Comparison of ENCODE assay signal across 2 cellular contexts in the genomic region with DNA sequence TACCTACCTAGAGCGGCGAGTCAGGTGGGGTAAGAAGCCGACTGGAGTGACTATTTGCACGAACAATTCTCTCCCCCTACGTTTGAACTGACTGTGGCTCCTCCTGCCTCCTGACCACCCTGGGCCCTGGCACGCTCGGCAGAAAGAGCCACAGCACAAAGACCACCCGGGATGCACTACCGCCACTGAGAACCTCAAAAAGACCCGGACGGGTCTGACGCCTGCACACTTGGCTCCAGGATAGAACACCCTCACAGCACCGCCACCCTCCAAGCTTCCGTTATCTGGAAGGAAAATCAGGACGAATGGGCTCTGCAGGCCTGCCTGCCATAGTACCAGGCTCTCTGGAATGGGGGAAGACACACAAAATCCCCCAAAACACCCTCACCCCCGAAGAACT.
TF ChIP-seq lines count a peak whose summit lies in the region.

No MANE protein-coding gene starts in this region.

TF ChIP-seq in SK-N-SH, 30 proteins besides CTCF, POLR2A, EP300 and RAD21 (continued from another document):
- TF ChIP-seq, protein P1, sequence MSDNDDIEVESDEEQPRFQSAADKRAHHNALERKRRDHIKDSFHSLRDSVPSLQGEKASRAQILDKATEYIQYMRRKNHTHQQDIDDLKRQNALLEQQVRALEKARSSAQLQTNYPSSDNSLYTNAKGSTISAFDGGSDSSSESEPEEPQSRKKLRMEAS (IDR thresholded peaks at IDR 0.05; ENCODE audit: low read depth): no peak
- TF ChIP-seq JUND (IDR thresholded peaks at IDR 0.05) (no peak), RCOR1 (IDR thresholded peaks at IDR 0.05; ENCODE audit: low read length) (no peak)
TF ChIP-seq in SK-N-SH: peak in this region for 0.

TF ChIP-seq in SK-N-SH treated with all-trans-retinoic acid at 6 μM for 48 hours, 23 proteins besides CTCF, POLR2A, EP300 and RAD21 (continued from another document):
- TF ChIP-seq, protein P2, sequence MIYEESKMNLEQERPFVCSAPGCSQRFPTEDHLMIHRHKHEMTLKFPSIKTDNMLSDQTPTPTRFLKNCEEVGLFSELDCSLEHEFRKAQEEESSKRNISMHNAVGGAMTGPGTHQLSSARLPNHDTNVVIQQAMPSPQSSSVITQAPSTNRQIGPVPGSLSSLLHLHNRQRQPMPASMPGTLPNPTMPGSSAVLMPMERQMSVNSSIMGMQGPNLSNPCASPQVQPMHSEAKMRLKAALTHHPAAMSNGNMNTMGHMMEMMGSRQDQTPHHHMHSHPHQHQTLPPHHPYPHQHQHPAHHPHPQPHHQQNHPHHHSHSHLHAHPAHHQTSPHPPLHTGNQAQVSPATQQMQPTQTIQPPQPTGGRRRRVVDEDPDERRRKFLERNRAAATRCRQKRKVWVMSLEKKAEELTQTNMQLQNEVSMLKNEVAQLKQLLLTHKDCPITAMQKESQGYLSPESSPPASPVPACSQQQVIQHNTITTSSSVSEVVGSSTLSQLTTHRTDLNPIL (CRISPR knock-in tag; IDR thresholded peaks at IDR 0.05; ENCODE audit: low read depth): no peak
- TF ChIP-seq SNAI2 (CRISPR knock-in tag; IDR thresholded peaks at IDR 0.05): no peak
- TF ChIP-seq, protein P3, sequence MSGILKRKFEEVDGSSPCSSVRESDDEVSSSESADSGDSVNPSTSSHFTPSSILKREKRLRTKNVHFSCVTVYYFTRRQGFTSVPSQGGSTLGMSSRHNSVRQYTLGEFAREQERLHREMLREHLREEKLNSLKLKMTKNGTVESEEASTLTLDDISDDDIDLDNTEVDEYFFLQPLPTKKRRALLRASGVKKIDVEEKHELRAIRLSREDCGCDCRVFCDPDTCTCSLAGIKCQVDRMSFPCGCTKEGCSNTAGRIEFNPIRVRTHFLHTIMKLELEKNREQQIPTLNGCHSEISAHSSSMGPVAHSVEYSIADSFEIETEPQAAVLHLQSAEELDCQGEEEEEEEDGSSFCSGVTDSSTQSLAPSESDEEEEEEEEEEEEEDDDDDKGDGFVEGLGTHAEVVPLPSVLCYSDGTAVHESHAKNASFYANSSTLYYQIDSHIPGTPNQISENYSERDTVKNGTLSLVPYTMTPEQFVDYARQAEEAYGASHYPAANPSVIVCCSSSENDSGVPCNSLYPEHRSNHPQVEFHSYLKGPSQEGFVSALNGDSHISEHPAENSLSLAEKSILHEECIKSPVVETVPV (CRISPR knock-in tag; IDR thresholded peaks at IDR 0.05): no peak
- TF ChIP-seq TCF4 (CRISPR knock-in tag; IDR thresholded peaks at IDR 0.05; ENCODE audit: borderline replicate concordance): no peak
- TF ChIP-seq, protein P4, sequence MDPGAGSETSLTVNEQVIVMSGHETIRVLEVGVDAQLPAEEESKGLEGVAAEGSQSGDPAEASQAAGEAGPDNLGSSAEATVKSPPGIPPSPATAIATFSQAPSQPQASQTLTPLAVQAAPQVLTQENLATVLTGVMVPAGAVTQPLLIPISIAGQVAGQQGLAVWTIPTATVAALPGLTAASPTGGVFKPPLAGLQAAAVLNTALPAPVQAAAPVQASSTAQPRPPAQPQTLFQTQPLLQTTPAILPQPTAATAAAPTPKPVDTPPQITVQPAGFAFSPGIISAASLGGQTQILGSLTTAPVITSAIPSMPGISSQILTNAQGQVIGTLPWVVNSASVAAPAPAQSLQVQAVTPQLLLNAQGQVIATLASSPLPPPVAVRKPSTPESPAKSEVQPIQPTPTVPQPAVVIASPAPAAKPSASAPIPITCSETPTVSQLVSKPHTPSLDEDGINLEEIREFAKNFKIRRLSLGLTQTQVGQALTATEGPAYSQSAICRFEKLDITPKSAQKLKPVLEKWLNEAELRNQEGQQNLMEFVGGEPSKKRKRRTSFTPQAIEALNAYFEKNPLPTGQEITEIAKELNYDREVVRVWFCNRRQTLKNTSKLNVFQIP (CRISPR knock-in tag; IDR thresholded peaks at IDR 0.05; ENCODE audit: borderline replicate concordance, low read depth): no peak
- TF ChIP-seq, protein P5, sequence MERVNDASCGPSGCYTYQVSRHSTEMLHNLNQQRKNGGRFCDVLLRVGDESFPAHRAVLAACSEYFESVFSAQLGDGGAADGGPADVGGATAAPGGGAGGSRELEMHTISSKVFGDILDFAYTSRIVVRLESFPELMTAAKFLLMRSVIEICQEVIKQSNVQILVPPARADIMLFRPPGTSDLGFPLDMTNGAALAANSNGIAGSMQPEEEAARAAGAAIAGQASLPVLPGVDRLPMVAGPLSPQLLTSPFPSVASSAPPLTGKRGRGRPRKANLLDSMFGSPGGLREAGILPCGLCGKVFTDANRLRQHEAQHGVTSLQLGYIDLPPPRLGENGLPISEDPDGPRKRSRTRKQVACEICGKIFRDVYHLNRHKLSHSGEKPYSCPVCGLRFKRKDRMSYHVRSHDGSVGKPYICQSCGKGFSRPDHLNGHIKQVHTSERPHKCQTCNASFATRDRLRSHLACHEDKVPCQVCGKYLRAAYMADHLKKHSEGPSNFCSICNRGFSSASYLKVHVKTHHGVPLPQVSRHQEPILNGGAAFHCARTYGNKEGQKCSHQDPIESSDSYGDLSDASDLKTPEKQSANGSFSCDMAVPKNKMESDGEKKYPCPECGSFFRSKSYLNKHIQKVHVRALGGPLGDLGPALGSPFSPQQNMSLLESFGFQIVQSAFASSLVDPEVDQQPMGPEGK (CRISPR knock-in tag; IDR thresholded peaks at IDR 0.05; ENCODE audit: borderline replicate concordance): no peak
- TF ChIP-seq CSDC2 (CRISPR knock-in tag; IDR thresholded peaks at IDR 0.05): no peak
- no peak for TF ChIP-seq ZNF565 (CRISPR knock-in tag; conservative IDR thresholded peaks at IDR 0.05; ENCODE audit: low read depth)
- no peak for TF ChIP-seq PPARA (CRISPR knock-in tag; IDR thresholded peaks at IDR 0.05; ENCODE audit: borderline replicate concordance)
TF ChIP-seq in SK-N-SH treated with all-trans-retinoic acid at 6 μM for 48 hours: peak in this region for 0.
